Comparison of ENCODE assay signal across 23 cellular contexts in genomic region chr22:27999876-28000275, GRCh38.
DNase-seq lines count a peak whose midpoint lies in the region; ATAC-seq and TF ChIP-seq lines count a peak whose summit lies in the region.
"Had no signal": no experiment of that assay in that cellular context is flagged by ENCODE, and none has a peak within 500 bp of the region (broad histone marks: within the 10 kb centered on the region; RNA-seq: fewer than 3 reads in every experiment).

No MANE protein-coding gene starts in this region.

- H3K4me1 Mint-ChIP-seq in chondrocyte (ENCODE audit: low read depth), result peaks cover 9% of the 10 kb centered on the region
- H3K4me1 Mint-ChIP-seq: CD8-positive, alpha-beta memory T cell; GM23338; H9 had no signal

- no peak overlapping the region for H3K27ac Mint-ChIP-seq in chondrocyte (ENCODE audit: unreplicated experiment)
- H3K27ac Mint-ChIP-seq: CD4-positive, alpha-beta T cell; CD8-positive, alpha-beta memory T cell had no signal

- H3K4me3 ChIP-seq in cardiac muscle cell (no peak overlapping the region), heart right ventricle (no peak overlapping the region), osteoblast (ENCODE audit: insufficient read depth, low read length) (no peak overlapping the region), prostate gland (no peak overlapping the region)
- H3K4me3 ChIP-seq: A549; BLaER1 treated with 17β-estradiol and CSF1 and Interleukin-3, amounts not matched to agents 10 nM and 100 nM; GM12878; GM23338 had no signal

- H3K4me3 Mint-ChIP-seq in chondrocyte (ENCODE audit: unreplicated experiment), result no peak overlapping the region
- H3K4me3 Mint-ChIP-seq: CD14-positive monocyte; CD4-positive, alpha-beta T cell; CD8-positive, alpha-beta memory T cell; GM23338; H9 had no signal

- H3K36me3 Mint-ChIP-seq in chondrocyte (ENCODE audit: low read depth), result peaks cover 17% of the 10 kb centered on the region
- H3K36me3 Mint-ChIP-seq: CD14-positive monocyte; CD8-positive, alpha-beta memory T cell had no signal

- H3K36me3 ChIP-seq in cardiac muscle cell (no peaks in the 10 kb centered on the region), heart right ventricle (peaks cover 0 to 78% (median 19%) of the 10 kb centered on the region in 9 donors), osteoblast (ENCODE audit: insufficient read depth, low read length) (no peaks in the 10 kb centered on the region), prostate gland (no peaks in the 10 kb centered on the region)
- H3K36me3 ChIP-seq: BLaER1 treated with 17β-estradiol and CSF1 and Interleukin-3, amounts not matched to agents 10 nM and 100 nM had no signal

- no peak for ATAC-seq in heart right ventricle
- ATAC-seq: A549, GM12878, GM23338, HCT116 had no signal

- H3K4me1 ChIP-seq in cardiac muscle cell (ENCODE audit: low read depth), result peaks cover 18% of the 10 kb centered on the region
- H3K4me1 ChIP-seq in heart right ventricle, result peaks cover 0 to 2% (median 0%) of the 10 kb centered on the region in 9 donors
- peaks cover 19% of the 10 kb centered on the region for H3K4me1 ChIP-seq in osteoblast (ENCODE audit: insufficient read depth, low read length)
- H3K4me1 ChIP-seq in prostate gland (replicated peaks), result no peaks in the 10 kb centered on the region
- H3K4me1 ChIP-seq: A549, BE2C had no signal

- H3K27me3 Mint-ChIP-seq in chondrocyte (ENCODE audit: low read depth), result no peaks in the 10 kb centered on the region
- H3K27me3 Mint-ChIP-seq: CD4-positive, alpha-beta T cell had no signal

- H3K9me3 ChIP-seq in cardiac muscle cell (ENCODE audit: low read depth), result no peaks in the 10 kb centered on the region
- H3K9me3 ChIP-seq in heart right ventricle, result no peaks in the 10 kb centered on the region
- H3K9me3 ChIP-seq in osteoblast (ENCODE audit: low read depth, low read length), result no peaks in the 10 kb centered on the region
- no peaks in the 10 kb centered on the region for H3K9me3 ChIP-seq in prostate gland
- H3K9me3 ChIP-seq: A549; BE2C; BLaER1 treated with 17β-estradiol and CSF1 and Interleukin-3, amounts not matched to agents 10 nM and 100 nM had no signal

- TF ChIP-seq CTCF in cardiac muscle cell (IDR thresholded peaks at IDR 0.05; ENCODE audit: low read depth, low read length) (no peak), heart right ventricle (IDR thresholded peaks at IDR 0.05) (no peak), chondrocyte (IDR thresholded peaks at IDR 0.05) (no peak), osteoblast (IDR thresholded peaks at IDR 0.05; ENCODE audit: extremely low read depth, low read depth, low read length) (no peak), prostate gland (IDR thresholded peaks at IDR 0.05) (no peak)

- no peak overlapping the region for H2AFZ ChIP-seq in osteoblast (ENCODE audit: low read length)
- H2AFZ ChIP-seq: GM23338 had no signal

- no peak overlapping the region for H3K4me2 ChIP-seq in osteoblast (ENCODE audit: insufficient read depth, low read length)
- H3K4me2 ChIP-seq: A549; BLaER1 treated with 17β-estradiol and CSF1 and Interleukin-3, amounts not matched to agents 10 nM and 100 nM; GM23338 had no signal

- H3K27me3 ChIP-seq in cardiac muscle cell (no peaks in the 10 kb centered on the region), heart right ventricle (no peaks in the 10 kb centered on the region), osteoblast (ENCODE audit: insufficient read depth, low read length) (no peaks in the 10 kb centered on the region), prostate gland (replicated peaks; ENCODE audit: insufficient read depth) (no peaks in the 10 kb centered on the region)
- H3K27me3 ChIP-seq: BE2C; BLaER1 treated with 17β-estradiol and CSF1 and Interleukin-3, amounts not matched to agents 10 nM and 100 nM had no signal

- peak overlapping the region; percentile 43 for H3K27ac ChIP-seq in cardiac muscle cell
- H3K27ac ChIP-seq in heart right ventricle, result no peak overlapping the region
- no peak overlapping the region for H3K27ac ChIP-seq in osteoblast (ENCODE audit: low read depth, low read length)
- no peak overlapping the region for H3K27ac ChIP-seq in prostate gland
- H3K27ac ChIP-seq: A549; BLaER1 treated with 17β-estradiol and CSF1 and Interleukin-3, amounts not matched to agents 10 nM and 100 nM had no signal

- TF ChIP-seq POLR2A in prostate gland (IDR thresholded peaks at IDR 0.05), result no peak

- DNase-seq in cardiac muscle cell (ENCODE audit: low read depth in 1 of 2, low spot score in 1 of 2), result no peak
- DNase-seq in heart right ventricle, result no peak
- peak; percentile 21 for DNase-seq in chondrocyte (ENCODE audit: low spot score)
- peak; percentile 52 for DNase-seq in osteoblast (ENCODE audit: insufficient read length, low spot score, missing footprints)
- no peak for DNase-seq in NCI-H2107 (lab: John Stamatoyannopoulos, UW)
- no peak for DNase-seq in prostate gland (ENCODE audit: low spot score)
- DNase-seq: 8988T; ACHN; AML-193; BE2C; CD4-positive, alpha-beta T cell; CD8-positive, alpha-beta memory T cell; DMS 273 treated with DMSO at 0.1 percent for 48 hours; DMS79; EL; GDM1; H9 had no signal

- intact Hi-C loops in heart right ventricle (cut with DNase I), result loop anchor here in 2 of 10 donors (10.0 kb wide), 1 partner anchor 1245 kb away; no protein-coding TSS in a partner anchor
- intact Hi-C loops in prostate gland (cut with DNase I), result no loop called here

- H3K9me3 Mint-ChIP-seq in chondrocyte (ENCODE audit: low read depth), result no peaks in the 10 kb centered on the region
- H3K9me3 Mint-ChIP-seq: CD14-positive monocyte; CD4-positive, alpha-beta T cell; CD8-positive, alpha-beta memory T cell; GM23338; H9 had no signal

- no peaks in the 10 kb centered on the region for H3K79me2 ChIP-seq in osteoblast (ENCODE audit: insufficient read depth, low read length)

- H4K20me1 ChIP-seq in osteoblast (ENCODE audit: insufficient read depth, low read length), result peaks cover 3% of the 10 kb centered on the region

- WGBS in heart right ventricle, 2 donors, result 84 to 93% methylated on average over 6 of the region's 6 CpGs
- WGBS in prostate gland, result 92% methylated on average over 6 of the region's 6 CpGs

Comparison
In these comparisons a context has a peak if more than half of its experiments do, and no peak if none do; other contexts are left out.
1. DNase-seq: peak in chondrocyte (single experiment) and osteoblast (single experiment); none in cardiac muscle cell (0 of 2), heart right ventricle (0 of 2), NCI-H2107 (single experiment) and prostate gland (single experiment).